In genomic region chr10:29199344-29199743, GRCh38 we compare ENCODE assay signal across 15 cellular contexts.
"Had no signal": no experiment of that assay in that cellular context is flagged by ENCODE, and none has a peak within 500 bp of the region (broad histone marks: within the 10 kb centered on the region; RNA-seq: fewer than 3 reads in every experiment).

No MANE protein-coding gene starts in this region.

- H3K4me3 ChIP-seq: tibial nerve, vagina had no signal

- H3K4me3 Mint-ChIP-seq: activated CD8-positive, alpha-beta memory T cell treated with anti-CD3 and anti-CD28 coated beads, Interleukin-2, amount 10 ng/mL, durations not matched to agents 7 days and 5 days; activated naive CD4-positive, alpha-beta T cell treated with anti-CD3 and anti-CD28 coated beads, Interleukin-2, amount 10 ng/mL, durations not matched to agents 7 days and 5 days; effector memory CD8-positive, alpha-beta T cell; neural crest cell had no signal

- H3K27me3 ChIP-seq: tibial nerve, vagina had no signal

- H3K36me3 Mint-ChIP-seq: activated CD8-positive, alpha-beta memory T cell treated with anti-CD3 and anti-CD28 coated beads, Interleukin-2, amount 10 ng/mL, durations not matched to agents 7 days and 5 days; activated naive CD4-positive, alpha-beta T cell treated with anti-CD3 and anti-CD28 coated beads, Interleukin-2, amount 10 ng/mL, durations not matched to agents 7 days and 5 days had no signal

- H3K9me3 ChIP-seq: vagina had no signal

- H3K27ac ChIP-seq: tibial nerve, vagina had no signal

- H3K27me3 Mint-ChIP-seq: activated CD8-positive, alpha-beta memory T cell treated with anti-CD3 and anti-CD28 coated beads, Interleukin-2, amount 10 ng/mL, durations not matched to agents 7 days and 5 days had no signal

- H3K36me3 ChIP-seq: tibial nerve, vagina had no signal

- DNase-seq: activated CD4-positive, alpha-beta T cell treated with anti-CD3 and anti-CD28 coated beads, Interleukin-2, amount 50 U/mL, for 48 hours; activated CD8-positive, alpha-beta memory T cell treated with anti-CD3 and anti-CD28 coated beads, Interleukin-2, amount 10 ng/mL, durations not matched to agents 7 days and 5 days; activated naive CD4-positive, alpha-beta T cell treated with anti-CD3 and anti-CD28 coated beads, Interleukin-2, amount 10 ng/mL, durations not matched to agents 7 days and 5 days; activated T-cell treated with anti-CD3 and anti-CD28 coated beads, Interleukin-2, amount 50 U/mL, for 1 hour; dermis blood vessel endothelial cell; effector memory CD8-positive, alpha-beta T cell; kidney glomerular epithelial cell; midbrain; stimulated activated CD4-positive, alpha-beta T cell treated with anti-CD3 and anti-CD28 coated beads, Interleukin-4, amount 100 ng/mL, for 24 hours; stimulated activated naive CD4-positive, alpha-beta T cell treated with Interleukin-2 at 50 U/mL for 16 hours; substantia nigra; T-helper 1 cell had no signal

- H3K4me1 ChIP-seq: vagina had no signal

- H3K9me3 Mint-ChIP-seq: activated naive CD4-positive, alpha-beta T cell treated with anti-CD3 and anti-CD28 coated beads, Interleukin-2, amount 10 ng/mL, durations not matched to agents 7 days and 5 days; neural crest cell had no signal

- H3K27ac Mint-ChIP-seq: activated CD8-positive, alpha-beta memory T cell treated with anti-CD3 and anti-CD28 coated beads, Interleukin-2, amount 10 ng/mL, durations not matched to agents 7 days and 5 days; activated naive CD4-positive, alpha-beta T cell treated with anti-CD3 and anti-CD28 coated beads, Interleukin-2, amount 10 ng/mL, durations not matched to agents 7 days and 5 days; effector memory CD8-positive, alpha-beta T cell had no signal

- H3K4me1 Mint-ChIP-seq: activated CD8-positive, alpha-beta memory T cell treated with anti-CD3 and anti-CD28 coated beads, Interleukin-2, amount 10 ng/mL, durations not matched to agents 7 days and 5 days; activated naive CD4-positive, alpha-beta T cell treated with anti-CD3 and anti-CD28 coated beads, Interleukin-2, amount 10 ng/mL, durations not matched to agents 7 days and 5 days had no signal
